Comparison of ENCODE assay signal across 14 cellular contexts in genomic region chrX:66042307-66043077, GRCh38. TPM values are rescaled to one million over a fixed set of nuclear protein-coding genes. Genes with fewer than 3 reads are reported as not detected.
DNase-seq lines count a peak whose midpoint lies in the region; ATAC-seq and TF ChIP-seq lines count a peak whose summit lies in the region.
"Had no signal": no experiment of that assay in that cellular context is flagged by ENCODE, and none has a peak within 500 bp of the region (broad histone marks: within the 10 kb centered on the region; RNA-seq: fewer than 3 reads in every experiment).

No MANE protein-coding gene starts in this region.

- peaks cover 4% of the 10 kb centered on the region for H3K9me3 Mint-ChIP-seq in natural killer cell treated with Interleukin-12 subunit alpha and Interleukin-12 subunit beta and Interleukin-15 and Interleukin-18, amount 100 ng/mL, for 72 hours
- peaks cover 12% of the 10 kb centered on the region for H3K9me3 Mint-ChIP-seq in progenitor cell of endocrine pancreas (ENCODE audit: low read depth)
- peaks cover 3% of the 10 kb centered on the region for H3K9me3 Mint-ChIP-seq in activated T-cell treated with anti-CD3 and anti-CD28 coated beads, Interleukin-2, amount 50 U/mL, for 24 hours
- H3K9me3 Mint-ChIP-seq: memory B cell had no signal

- no peak overlapping the region for H3K4me3 Mint-ChIP-seq in natural killer cell treated with Interleukin-12 subunit alpha and Interleukin-12 subunit beta and Interleukin-15 and Interleukin-18, amount 100 ng/mL, for 72 hours
- no peak overlapping the region for H3K4me3 Mint-ChIP-seq in progenitor cell of endocrine pancreas (ENCODE audit: low read depth)
- H3K4me3 Mint-ChIP-seq in activated T-cell treated with anti-CD3 and anti-CD28 coated beads, Interleukin-2, amount 50 U/mL, for 24 hours = no peak overlapping the region
- H3K4me3 Mint-ChIP-seq: activated T-helper 1 cell treated with anti-CD3 and anti-CD28 coated beads, Interleukin-12 subunit alpha, Interleukin-12 subunit beta, Interleukin-2, Interleukin-4 antibody, amounts not matched to agents 30 ng/mL and 10 ng/mL and 1 ng/mL, durations not matched to agents 14 hours and 24 hours and 36 hours; memory B cell had no signal

- peaks cover 29 to 39% of the 10 kb centered on the region in 2 donors for H3K4me1 Mint-ChIP-seq in natural killer cell treated with Interleukin-12 subunit alpha and Interleukin-12 subunit beta and Interleukin-15 and Interleukin-18, amount 100 ng/mL, for 72 hours (ENCODE audit: low read depth in 2 of 2)
- H3K4me1 Mint-ChIP-seq in progenitor cell of endocrine pancreas (ENCODE audit: low read depth) = no peaks in the 10 kb centered on the region
- H3K4me1 Mint-ChIP-seq in activated T-cell treated with anti-CD3 and anti-CD28 coated beads, Interleukin-2, amount 50 U/mL, for 24 hours (ENCODE audit: low read depth) = peaks cover 30% of the 10 kb centered on the region

- DNase-seq in natural killer cell treated with Interleukin-12 subunit alpha and Interleukin-12 subunit beta and Interleukin-15 and Interleukin-18, amount 100 ng/mL, for 72 hours (ENCODE audit: low spot score) = no peak
- DNase-seq in progenitor cell of endocrine pancreas (ENCODE audit: low spot score, unreplicated experiment) (no peak), anterior cingulate cortex (lab: John Stamatoyannopoulos, UW) (no peak)
- DNase-seq in activated T-cell treated with anti-CD3 and anti-CD28 coated beads, Interleukin-2, amount 50 U/mL, for 24 hours = no peak
- DNase-seq: activated CD4-positive, CD25-positive, alpha-beta regulatory T cell; hypothalamus; NCI-H446 treated with DMSO at 0.1 percent for 48 hours; Right ventricle myocardium superior had no signal

- no peak for TF ChIP-seq CTCF in progenitor cell of endocrine pancreas (IDR thresholded peaks at IDR 0.05; ENCODE audit: unreplicated experiment)

- ATAC-seq in GM19035 (IDR thresholded peaks at IDR 0.05; ENCODE audit: unreplicated experiment) (peak; percentile 37), GM21723 (IDR thresholded peaks at IDR 0.05; ENCODE audit: unreplicated experiment) (peak; percentile 42), HG03135 (IDR thresholded peaks at IDR 0.05; ENCODE audit: unreplicated experiment) (peak; percentile 37)
- peak; percentile 65 for ATAC-seq in natural killer cell treated with Interleukin-12 subunit alpha and Interleukin-12 subunit beta and Interleukin-15 and Interleukin-18, amount 100 ng/mL, for 72 hours

- H3K27ac Mint-ChIP-seq in natural killer cell treated with Interleukin-12 subunit alpha and Interleukin-12 subunit beta and Interleukin-15 and Interleukin-18, amount 100 ng/mL, for 72 hours = no peak overlapping the region
- H3K27ac Mint-ChIP-seq in progenitor cell of endocrine pancreas = no peak overlapping the region
- no peak overlapping the region for H3K27ac Mint-ChIP-seq in activated T-cell treated with anti-CD3 and anti-CD28 coated beads, Interleukin-2, amount 50 U/mL, for 24 hours
- H3K27ac Mint-ChIP-seq: activated T-helper 1 cell treated with anti-CD3 and anti-CD28 coated beads, Interleukin-12 subunit alpha, Interleukin-12 subunit beta, Interleukin-2, Interleukin-4 antibody, amounts not matched to agents 30 ng/mL and 10 ng/mL and 1 ng/mL, durations not matched to agents 14 hours and 24 hours and 36 hours; memory B cell had no signal

- H3K36me3 Mint-ChIP-seq in natural killer cell treated with Interleukin-12 subunit alpha and Interleukin-12 subunit beta and Interleukin-15 and Interleukin-18, amount 100 ng/mL, for 72 hours = no peaks in the 10 kb centered on the region
- H3K36me3 Mint-ChIP-seq in progenitor cell of endocrine pancreas (ENCODE audit: insufficient read depth) = no peaks in the 10 kb centered on the region
- no peaks in the 10 kb centered on the region for H3K36me3 Mint-ChIP-seq in activated T-cell treated with anti-CD3 and anti-CD28 coated beads, Interleukin-2, amount 50 U/mL, for 24 hours (ENCODE audit: low read depth)
- H3K36me3 Mint-ChIP-seq: memory B cell had no signal

- no peaks in the 10 kb centered on the region for H3K27me3 Mint-ChIP-seq in natural killer cell treated with Interleukin-12 subunit alpha and Interleukin-12 subunit beta and Interleukin-15 and Interleukin-18, amount 100 ng/mL, for 72 hours
- no peaks in the 10 kb centered on the region for H3K27me3 Mint-ChIP-seq in progenitor cell of endocrine pancreas
- peaks cover 13% of the 10 kb centered on the region for H3K27me3 Mint-ChIP-seq in activated T-cell treated with anti-CD3 and anti-CD28 coated beads, Interleukin-2, amount 50 U/mL, for 24 hours
- H3K27me3 Mint-ChIP-seq: memory B cell had no signal

RNA-seq across cellular contexts. Expression of gene VSIG4, which starts 2.6 kb away (rescaled TPM):
- not detected for total RNA-seq in natural killer cell treated with Interleukin-12 subunit alpha and Interleukin-12 subunit beta and Interleukin-15 and Interleukin-18, amount 100 ng/mL, for 72 hours
- total RNA-seq in progenitor cell of endocrine pancreas = not detected in 2 replicates
- total RNA-seq: activated T-helper 1 cell treated with anti-CD3 and anti-CD28 coated beads, Interleukin-12 subunit alpha, Interleukin-12 subunit beta, Interleukin-2, Interleukin-4 antibody, amounts not matched to agents 30 ng/mL and 10 ng/mL and 1 ng/mL, durations not matched to agents 14 hours and 24 hours and 36 hours; bronchial epithelial cell had no signal
